In genomic region chr14:103662591-103662990, GRCh38 we compare ENCODE assay signal across 1 cellular context.
TF ChIP-seq lines count a peak whose summit lies in the region.

No MANE protein-coding gene starts in this region.

TF ChIP-seq in IMR-90, 13 proteins besides CTCF, POLR2A, EP300 and RAD21 (continued from another document):
- no peak for TF ChIP-seq MXI1 (IDR thresholded peaks at IDR 0.05; ENCODE audit: borderline replicate concordance, low read depth, low read length)
- no peak for TF ChIP-seq MAFK (IDR thresholded peaks at IDR 0.05; ENCODE audit: low read depth, low read length)
- TF ChIP-seq SMC3 (IDR thresholded peaks at IDR 0.05; ENCODE audit: low read depth, low read length): no peak
- TF ChIP-seq NFE2L2 (IDR thresholded peaks at IDR 0.05; ENCODE audit: low read depth, low read length): no peak
- no peak for TF ChIP-seq CHD1 (IDR thresholded peaks at IDR 0.05; ENCODE audit: low read depth, low read length)
